22 cellular contexts compared by ENCODE assay signal in the genomic region with DNA sequence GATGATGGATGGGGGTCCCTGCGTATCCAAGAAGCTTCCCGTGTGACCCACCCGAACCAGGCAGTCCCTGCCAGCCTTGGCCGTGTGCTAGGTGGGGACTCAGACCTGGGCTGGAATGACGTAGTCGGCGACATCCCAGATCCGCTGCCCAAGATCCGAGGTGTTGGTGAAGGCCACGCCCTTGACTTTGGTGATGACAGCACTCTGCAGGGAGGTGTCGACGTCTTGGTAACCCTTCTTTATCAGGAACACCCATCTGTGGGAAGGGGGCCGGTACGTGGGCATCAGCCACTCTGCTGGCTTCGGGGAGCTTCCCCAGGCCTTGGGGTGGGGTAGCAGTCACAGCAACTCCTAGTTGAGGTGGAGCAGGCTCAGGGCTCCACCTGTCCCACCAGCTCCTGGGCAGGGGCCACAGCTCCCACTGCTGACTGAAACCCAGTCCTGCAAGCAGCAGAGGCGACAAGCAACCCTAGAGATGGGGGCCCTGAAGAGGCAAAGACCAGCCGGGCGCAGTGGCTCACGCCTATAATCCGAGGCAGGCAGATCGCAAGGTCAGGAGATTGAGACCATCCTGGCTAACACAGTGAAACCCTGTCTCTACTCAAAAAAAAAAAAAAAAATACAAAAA. TPM values are rescaled to one million over a fixed set of nuclear protein-coding genes. Genes with fewer than 3 reads are reported as not detected.
DNase-seq lines count a peak whose midpoint lies in the region; ATAC-seq and TF ChIP-seq lines count a peak whose summit lies in the region.
"Had no signal": no experiment of that assay in that cellular context is flagged by ENCODE, and none has a peak within 500 bp of the region (broad histone marks: within the 10 kb centered on the region; RNA-seq: fewer than 3 reads in every experiment).

No MANE protein-coding gene starts in this region.

- ATAC-seq in GM19023 (IDR thresholded peaks at IDR 0.05; ENCODE audit: unreplicated experiment): no peak
- ATAC-seq: left colon; stimulated activated naive CD8-positive, alpha-beta T cell treated with anti-CD3 and anti-CD28 coated beads, Interleukin-15, Interleukin-2, amounts not matched to agents 100 U/mL and 50 U/mL, for 24 hours; upper lobe of right lung had no signal

- TF ChIP-seq CTCF in 22Rv1 (IDR thresholded peaks at IDR 0.05): peak; percentile 12; the same call in 1 of the 2 replicates
- peak; percentile 31 for TF ChIP-seq CTCF in GM12873 (IDR thresholded peaks at IDR 0.05; ENCODE audit: insufficient read depth, low read depth, low read length, missing control alignments)
- peak; percentile 16 for TF ChIP-seq CTCF in OCI-LY3 (IDR thresholded peaks at IDR 0.05; ENCODE audit: low read depth, low read length)
- TF ChIP-seq CTCF in transverse colon (IDR thresholded peaks at IDR 0.05): no peak

- H3K27ac ChIP-seq in 22Rv1: no peak overlapping the region
- H3K27ac ChIP-seq in OCI-LY3 (ENCODE audit: low read length): no peak overlapping the region
- H3K27ac ChIP-seq in SJCRH30: no peak overlapping the region
- H3K27ac ChIP-seq in transverse colon: no peak overlapping the region
- H3K27ac ChIP-seq: colonic mucosa, neutrophil, upper lobe of right lung had no signal

- WGBS in transverse colon (ENCODE audit: low coverage in 1 of 2), 2 donors: 79 to 81% methylated on average over 7 to 15 of the region's 21 CpGs

- DNase-seq in iPS-NIHi7 (ENCODE audit: extremely low spot score): peak; percentile 57
- DNase-seq in NCI-H1048 (lab: John Stamatoyannopoulos, UW): no peak
- DNase-seq in SJCRH30: no peak
- no peak for DNase-seq in transverse colon
- DNase-seq: activated CD4-positive, alpha-beta T cell treated with anti-CD3 and anti-CD28 coated beads for 4 hours; aorta; CD4-positive, alpha-beta T cell; colonic mucosa; hypothalamus; left colon; midbrain; NCI-H1694 treated with DMSO at 0.1 percent for 48 hours; retina; SIG-M5; stimulated activated naive CD8-positive, alpha-beta T cell treated with anti-CD3 and anti-CD28 coated beads, Interleukin-15, Interleukin-2, amounts not matched to agents 100 U/mL and 50 U/mL, for 24 hours; upper lobe of right lung had no signal

- in situ Hi-C loops in transverse colon (cut with MboI; ENCODE audit: low pct_ligation_motif_present in 1 of 4, low pct_unique_long_range_greater_than_20kb in 1 of 4, low sequenced_read_pairs in 3 of 4): no loop called here

- intact Hi-C loops in transverse colon (cut with DNase I; ENCODE audit: low total_unique reads): no loop called here

- no peak for TF ChIP-seq EP300 in transverse colon (IDR thresholded peaks at IDR 0.05; ENCODE audit: low read depth)

- no peaks in the 10 kb centered on the region for H3K9me3 ChIP-seq in OCI-LY3 (ENCODE audit: insufficient read depth, low read length)
- no peaks in the 10 kb centered on the region for H3K9me3 ChIP-seq in SJCRH30 (replicated peaks)
- no peaks in the 10 kb centered on the region for H3K9me3 ChIP-seq in transverse colon
- H3K9me3 ChIP-seq: colonic mucosa, HAP-1, neutrophil, upper lobe of right lung had no signal

- peaks cover 53% of the 10 kb centered on the region for H3K79me2 ChIP-seq in OCI-LY3 (ENCODE audit: low read length)

- H4K20me1 ChIP-seq in OCI-LY3 (ENCODE audit: insufficient read depth, low read length): peaks cover 52% of the 10 kb centered on the region

- H3K4me2 ChIP-seq in OCI-LY3 (ENCODE audit: low read length): no peak overlapping the region

- no peak overlapping the region for H3K9ac ChIP-seq in OCI-LY3 (ENCODE audit: low read length)

- H2AFZ ChIP-seq in OCI-LY3 (ENCODE audit: low read depth, low read length): no peak overlapping the region

- H3K4me3 ChIP-seq in OCI-LY3 (ENCODE audit: low read length) (no peak overlapping the region), SJCRH30 (no peak overlapping the region), transverse colon (no peak overlapping the region)
- H3K4me3 ChIP-seq: colonic mucosa, HAP-1, upper lobe of right lung had no signal

- no peak for TF ChIP-seq POLR2A in transverse colon (IDR thresholded peaks at IDR 0.05)

- H3K27me3 ChIP-seq in OCI-LY3 (ENCODE audit: low read depth, low read length) (no peaks in the 10 kb centered on the region), SJCRH30 (no peaks in the 10 kb centered on the region), transverse colon (peaks cover 59% of the 10 kb centered on the region)

- peaks cover 21% of the 10 kb centered on the region for H3K36me3 ChIP-seq in OCI-LY3 (replicated peaks; ENCODE audit: low read depth, low read length)
- no peaks in the 10 kb centered on the region for H3K36me3 ChIP-seq in SJCRH30
- H3K36me3 ChIP-seq in transverse colon: no peaks in the 10 kb centered on the region
- H3K36me3 ChIP-seq: colonic mucosa, HAP-1, neutrophil, upper lobe of right lung had no signal

- H3K4me1 ChIP-seq in OCI-LY3 (ENCODE audit: low read length) (peaks cover 44% of the 10 kb centered on the region), SJCRH30 (peaks cover 7% of the 10 kb centered on the region; the same call in 1 of the 2 replicates), transverse colon (peaks cover 4 to 17% (median 14%) of the 10 kb centered on the region in 4 donors)
- H3K4me1 ChIP-seq: colonic mucosa had no signal

RNA-seq across cellular contexts. Expression of gene P2RX5, which starts 4.3 kb away (rescaled TPM):
- total RNA-seq in SJCRH30 (2014; rRNA removed; shearing (Covaris generic)): 1.2 and 3.0 TPM in 2 replicates
- total RNA-seq in transverse colon: 10 to 100 TPM in 1 of 4 donors, 1 to 10 TPM in 1, under 1 TPM in 2; 0.68 to 11.4 (median 2.1) TPM

RNA-seq across cellular contexts. Expression of gene EMC6, which starts 23.0 kb away (rescaled TPM):
- total RNA-seq in SJCRH30 (2014; rRNA removed; shearing (Covaris generic)): 25.3 and 27.9 TPM in 2 replicates
- total RNA-seq in transverse colon: 10 to 100 TPM in 2 of 4 donors, 1 to 10 TPM in 2; 3.0 to 24.4 (median 13.2) TPM

RNA-seq across cellular contexts. Expression of gene TAX1BP3, which starts 23.3 kb away (rescaled TPM):
- total RNA-seq in SJCRH30 (2014; rRNA removed; shearing (Covaris generic)): 27.6 and 28.6 TPM in 2 replicates
- 100 to 1,000 TPM; 129 to 451 (median 202) TPM for total RNA-seq in transverse colon

RNA-seq across cellular contexts. Expression of gene HASPIN, which starts 32.0 kb away (rescaled TPM):
- total RNA-seq in SJCRH30 (2014; rRNA removed; shearing (Covaris generic)): 15.2 and 15.9 TPM in 2 replicates
- total RNA-seq in transverse colon: 1 to 10 TPM in 1 of 4 donors, under 1 TPM in 2, not detected in 1; 0.14 to 2.4 (median 0.64) TPM

RNA-seq across cellular contexts. Expression of gene CTNS, which starts 55.1 kb away (rescaled TPM):
- 6.0 and 8.1 TPM in 2 replicates for total RNA-seq in SJCRH30 (2014; rRNA removed; shearing (Covaris generic))
- 10 to 100 TPM in 3 of 4 donors, 1 to 10 TPM in 1; 1.2 to 25.7 (median 18.8) TPM for total RNA-seq in transverse colon

Comparison
In these comparisons a context has a peak if more than half of its experiments do, and no peak if none do; other contexts are left out.
1. CTCF ChIP-seq: peak in 22Rv1 (single experiment), GM12873 (single experiment) and OCI-LY3 (single experiment); none in transverse colon (0 of 5).